In genomic region chr11:1278766-1279673, GRCh38 we compare ENCODE assay signal across 1 cellular context.
TF ChIP-seq lines count a peak whose summit lies in the region.

No MANE protein-coding gene starts in this region.

TF ChIP-seq in H1, 55 proteins besides CTCF, POLR2A, EP300 and RAD21 (continued from another document):
- no peak for TF ChIP-seq TCF12 (IDR thresholded peaks at IDR 0.05; ENCODE audit: low read depth, low read length)
- TF ChIP-seq HDAC2 (IDR thresholded peaks at IDR 0.05; ENCODE audit: borderline replicate concordance in 1 of 2, low read depth in 2 of 2, low read length in 2 of 2): no peak
- TF ChIP-seq TEAD4 (IDR thresholded peaks at IDR 0.05; ENCODE audit: low read depth, low read length): no peak
- TF ChIP-seq BACH1 (IDR thresholded peaks at IDR 0.05; ENCODE audit: low read length): no peak
- TF ChIP-seq CHD2 (IDR thresholded peaks at IDR 0.05; ENCODE audit: low read length): no peak
- no peak for TF ChIP-seq SIX5 (IDR thresholded peaks at IDR 0.05; ENCODE audit: low read depth, low read length)
- TF ChIP-seq SP1 (IDR thresholded peaks at IDR 0.05; ENCODE audit: low read depth, low read length): no peak
- TF ChIP-seq SUZ12 (IDR thresholded peaks at IDR 0.05; ENCODE audit: low read length): no peak
